17 cellular contexts compared by ENCODE assay signal in genomic region chr3:135034291-135034768, GRCh38.
A peak's percentile ranks its signal among the peaks of the same experiment; 100 is the strongest.
DNase-seq lines count a peak whose midpoint lies in the region; ATAC-seq lines count a peak whose summit lies in the region.
"Had no signal": no experiment of that assay in that cellular context is flagged by ENCODE, and none has a peak within 500 bp of the region (broad histone marks: within the 10 kb centered on the region; RNA-seq: fewer than 3 reads in every experiment).

No MANE protein-coding gene starts in this region.

- no peaks in the 10 kb centered on the region for H3K9me3 ChIP-seq in GM23248 (ENCODE audit: low read depth)
- H3K9me3 ChIP-seq: ovary, spleen, stomach had no signal

- no peak overlapping the region for H3K4me2 ChIP-seq in GM23248 (ENCODE audit: unreplicated experiment)

- H3F3A ChIP-seq in GM23248 (ENCODE audit: insufficient read depth), result no peaks in the 10 kb centered on the region

- DNase-seq in DMS153 (lab: John Stamatoyannopoulos, UW) (peak; percentile 84), NCI-H1436 (lab: John Stamatoyannopoulos, UW) (peak; percentile 47), NCI-H524 treated with DMSO at 0.1 percent for 48 hours (lab: John Stamatoyannopoulos, UW) (peak; percentile 10), kidney tubule cell (ENCODE audit: low spot score) (peak; percentile 77), superior temporal gyrus (ENCODE audit: extremely low spot score) (no peak), germinal center (ENCODE audit: low spot score) (no peak), GM23248 (no peak)
- DNase-seq: activated CD4-positive, alpha-beta T cell treated with anti-CD3 and anti-CD28 coated beads for 36 hours; activated naive CD8-positive, alpha-beta T cell treated with anti-CD3 and anti-CD28 coated beads for 36 hours; activated T-cell treated with anti-CD3 and anti-CD28 coated beads for 4 hours; ovary; spleen; stomach; T-helper 2 cell had no signal

- no peak for ATAC-seq in GM21786 (IDR thresholded peaks at IDR 0.05; ENCODE audit: unreplicated experiment)
- ATAC-seq: activated CD4-positive, alpha-beta T cell treated with anti-CD3 and anti-CD28 coated beads for 36 hours had no signal

- no peak overlapping the region for H3K4me3 ChIP-seq in GM23248
- H3K4me3 ChIP-seq: cardiac muscle cell, ovary, spleen, stomach had no signal

- no peaks in the 10 kb centered on the region for H3K4me1 ChIP-seq in GM23248 (ENCODE audit: insufficient read depth)
- H3K4me1 ChIP-seq: spleen had no signal

- no peaks in the 10 kb centered on the region for H4K20me1 ChIP-seq in GM23248 (ENCODE audit: insufficient read depth)

- in situ Hi-C loops in GM23248 (cut with MboI), result no loop called here

- H3K9ac ChIP-seq in GM23248, result no peak overlapping the region

- no peak overlapping the region for H3K27ac ChIP-seq in GM23248
- H3K27ac ChIP-seq: cardiac muscle cell, HL-60, ovary, spleen, stomach had no signal

- peaks cover 8% of the 10 kb centered on the region; the same call in 1 of the 2 replicates for H3K27me3 ChIP-seq in GM23248 (replicated peaks; ENCODE audit: insufficient read depth)
- H3K27me3 ChIP-seq: ovary had no signal

- no peaks in the 10 kb centered on the region for H3K79me2 ChIP-seq in GM23248 (ENCODE audit: insufficient read depth)

- no peaks in the 10 kb centered on the region for H3K9me2 ChIP-seq in GM23248 (ENCODE audit: insufficient read depth)

- H3K36me3 ChIP-seq in GM23248 (ENCODE audit: low read depth), result no peaks in the 10 kb centered on the region
- H3K36me3 ChIP-seq: cardiac muscle cell, ovary, spleen, stomach had no signal

- H2AFZ ChIP-seq in GM23248, result no peak overlapping the region

- WGBS in GM23248 (ENCODE audit: low coverage in 1 of 2, low lambda C conversion rate in 2 of 2, missing lambda C conversion rate in 2 of 2), 2 experiments, result 37 to 38% methylated on average over 4 of the region's 4 CpGs

Comparison
In these comparisons a context has a peak if more than half of its experiments do, and no peak if none do; other contexts are left out.
1. DNase-seq: peak in DMS153 (single experiment), NCI-H1436 (single experiment), NCI-H524 treated with DMSO at 0.1 percent for 48 hours (single experiment) and kidney tubule cell (single experiment); none in superior temporal gyrus (single experiment), germinal center (single experiment) and GM23248 (single experiment).